Comparison of ENCODE assay signal across 19 cellular contexts in the genomic region with DNA sequence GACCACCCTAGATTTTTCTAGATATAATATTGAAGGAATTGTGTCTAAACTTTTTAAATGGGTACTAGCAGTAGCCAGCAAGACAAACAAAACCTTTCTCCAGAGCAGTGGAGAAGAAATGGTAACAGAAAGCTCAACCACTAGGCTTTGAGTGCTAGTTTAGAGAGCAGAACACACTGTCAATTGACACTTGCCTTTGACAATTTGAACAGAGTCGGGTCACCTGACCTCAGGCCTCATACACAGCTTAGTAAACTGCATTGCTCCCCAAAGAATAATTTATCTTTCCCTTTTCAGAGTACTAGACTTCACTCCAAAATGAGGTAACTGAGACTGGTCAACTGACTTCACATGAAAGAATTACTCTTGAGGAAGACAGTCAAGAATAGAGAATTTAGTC.
"Had no signal": no experiment of that assay in that cellular context is flagged by ENCODE, and none has a peak within 500 bp of the region (broad histone marks: within the 10 kb centered on the region; RNA-seq: fewer than 3 reads in every experiment).

No MANE protein-coding gene starts in this region.

- H3K4me1 Mint-ChIP-seq: endodermal cell, memory B cell had no signal

- H3K36me3 Mint-ChIP-seq: memory B cell, mesothelial cell of epicardium had no signal

- H3K27me3 ChIP-seq: foreskin keratinocyte, suprapubic skin, thyroid gland, upper lobe of left lung, uterus had no signal

- DNase-seq: effector CD4-positive, alpha-beta T cell; endodermal cell; erythroblast; foreskin keratinocyte; head of caudate nucleus; hippocampal formation; lower lobe of right lung; posterior cingulate gyrus; stimulated activated CD4-positive, alpha-beta T cell treated with anti-CD3 and anti-CD28 coated beads, Interleukin-2, amount 100 ng/mL, for 48 hours; stimulated activated naive CD4-positive, alpha-beta T cell treated with Interleukin-2 at 50 U/mL for 16 hours; thyroid gland; upper lobe of left lung; uterus had no signal

- H3K27ac ChIP-seq: coronary artery, foreskin keratinocyte, lower lobe of right lung, suprapubic skin, thyroid gland, upper lobe of left lung, uterus had no signal

- H3K27me3 Mint-ChIP-seq: memory B cell had no signal

- ATAC-seq: foreskin keratinocyte, lower lobe of right lung had no signal

- H3K36me3 ChIP-seq: lower lobe of right lung, suprapubic skin, thyroid gland, upper lobe of left lung, uterus had no signal

- H3K27ac Mint-ChIP-seq: endodermal cell, memory B cell, mesothelial cell of epicardium, nephron had no signal

- H3K9me3 Mint-ChIP-seq: endodermal cell, memory B cell, mesothelial cell of epicardium, nephron had no signal

- H3K4me1 ChIP-seq: foreskin keratinocyte, thyroid gland, upper lobe of left lung, uterus had no signal

- H3K4me3 Mint-ChIP-seq: endodermal cell, memory B cell, mesothelial cell of epicardium, nephron had no signal

- H3K4me3 ChIP-seq: coronary artery, lower lobe of right lung, smooth muscle cell, suprapubic skin, thyroid gland, upper lobe of left lung, uterus had no signal

- H3K9me3 ChIP-seq: lower lobe of right lung, suprapubic skin, thyroid gland, upper lobe of left lung, uterus had no signal
